8 cellular contexts compared by ENCODE assay signal in genomic region chr1:234875953-234876814, GRCh38.
DNase-seq lines count a peak whose midpoint lies in the region; ATAC-seq lines count a peak whose summit lies in the region.

No MANE protein-coding gene starts in this region.

- no peak for DNase-seq in T-helper 1 cell
- peak; percentile 43 for DNase-seq in RPMI7951 (ENCODE audit: low read depth)
- DNase-seq in left cardiac atrium = peak; percentile 71
- DNase-seq in stimulated activated CD8-positive, alpha-beta memory T cell treated with anti-CD3 and anti-CD28 coated beads, Interleukin-4, amount 100 ng/mL, for 48 hours = peak; percentile 72
- DNase-seq in foreskin melanocyte = no peak
- no peak for DNase-seq in ecto neural progenitor cell (ENCODE audit: low spot score)
- DNase-seq in NCI-H1417 treated with DMSO at 0.1 percent for 48 hours (lab: John Stamatoyannopoulos, UW) = no peak

- peak overlapping the region; percentile 56 for H3K27ac Mint-ChIP-seq in T-helper 1 cell treated with Interleukin-12 subunit alpha and Interleukin-12 subunit beta and Interleukin-4 antibody, amounts not matched to agents 30 μg/mL and 1 μg/mL, for 36 hours

- ATAC-seq in left cardiac atrium = peak; percentile 40 to 81

- H3K4me1 Mint-ChIP-seq in T-helper 1 cell treated with Interleukin-12 subunit alpha and Interleukin-12 subunit beta and Interleukin-4 antibody, amounts not matched to agents 30 μg/mL and 1 μg/mL, for 36 hours (ENCODE audit: low read depth) = peaks cover 30% of the 10 kb centered on the region

- H3K4me3 Mint-ChIP-seq in T-helper 1 cell treated with Interleukin-12 subunit alpha and Interleukin-12 subunit beta and Interleukin-4 antibody, amounts not matched to agents 30 μg/mL and 1 μg/mL, for 36 hours = no peak overlapping the region

- intact Hi-C loops in left cardiac atrium (cut with DNase I) = no loop called here

- no peaks in the 10 kb centered on the region for H3K9me3 Mint-ChIP-seq in T-helper 1 cell treated with Interleukin-12 subunit alpha and Interleukin-12 subunit beta and Interleukin-4 antibody, amounts not matched to agents 30 μg/mL and 1 μg/mL, for 36 hours

- no peaks in the 10 kb centered on the region for H3K27me3 Mint-ChIP-seq in T-helper 1 cell treated with Interleukin-12 subunit alpha and Interleukin-12 subunit beta and Interleukin-4 antibody, amounts not matched to agents 30 μg/mL and 1 μg/mL, for 36 hours (ENCODE audit: low read depth)

- H3K36me3 Mint-ChIP-seq in T-helper 1 cell treated with Interleukin-12 subunit alpha and Interleukin-12 subunit beta and Interleukin-4 antibody, amounts not matched to agents 30 μg/mL and 1 μg/mL, for 36 hours (ENCODE audit: low read depth) = no peaks in the 10 kb centered on the region

Comparison
In these comparisons a context has a peak if more than half of its experiments do, and no peak if none do; other contexts are left out.
1. DNase-seq: peak in RPMI7951 (single experiment), left cardiac atrium (single experiment) and stimulated activated CD8-positive, alpha-beta memory T cell treated with anti-CD3 and anti-CD28 coated beads, Interleukin-4, amount 100 ng/mL, for 48 hours (single experiment); none in T-helper 1 cell (0 of 5), foreskin melanocyte (single experiment), ecto neural progenitor cell (single experiment) and NCI-H1417 treated with DMSO at 0.1 percent for 48 hours (single experiment).